Comparison of ENCODE assay signal across 24 cellular contexts in the genomic region with DNA sequence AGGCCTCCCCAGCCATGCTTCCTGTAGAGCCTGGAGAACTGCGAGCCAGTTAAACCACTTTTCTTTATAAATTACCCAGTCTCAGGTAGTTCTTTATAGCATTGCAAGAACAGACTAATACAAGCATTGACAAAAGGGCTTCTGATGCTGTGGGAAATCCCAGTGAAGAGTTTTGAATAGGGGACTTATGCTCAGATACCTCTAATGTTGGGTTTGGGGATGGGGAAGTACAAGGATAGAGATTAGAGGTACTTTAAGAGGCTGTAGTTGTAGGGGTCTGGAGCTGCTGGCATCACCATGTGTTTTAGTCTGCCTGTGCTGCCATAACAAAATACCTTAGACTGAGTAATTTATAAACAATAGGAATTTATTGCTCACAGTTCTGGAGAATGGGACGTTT.
"Had no signal": no experiment of that assay in that cellular context is flagged by ENCODE, and none has a peak within 500 bp of the region (broad histone marks: within the 10 kb centered on the region; RNA-seq: fewer than 3 reads in every experiment).

No MANE protein-coding gene starts in this region.

- H3K4me1 ChIP-seq: prostate gland, right atrium auricular region, uterus had no signal

- H3K36me3 Mint-ChIP-seq: naive B cell; natural killer cell treated with Interleukin-12 subunit alpha and Interleukin-12 subunit beta and Interleukin-15 and Interleukin-18, amount 100 ng/mL, for 72 hours; neural progenitor cell had no signal

- DNase-seq: effector memory CD8-positive, alpha-beta T cell; esophagus squamous epithelium; foreskin melanocyte; mesenchymal stem cell; mucosa of descending colon; naive B cell; stimulated activated CD4-positive, alpha-beta T cell treated with anti-CD3 and anti-CD28 coated beads, Interleukin-12 subunit alpha, Interleukin-12 subunit beta, amount 100 ng/mL, for 4 hours; stimulated activated CD4-positive, alpha-beta T cell treated with anti-CD3 and anti-CD28 coated beads, Interleukin-1b, Interleukin-23, amount 100 ng/mL, for 48 hours; stimulated activated CD4-positive, alpha-beta T cell treated with anti-CD3 and anti-CD28 coated beads, Interleukin-4, amount 100 ng/mL, for 1 hour; stimulated activated CD8-positive, alpha-beta memory T cell treated with anti-CD3 and anti-CD28 coated beads, Interleukin-4, amount 100 ng/mL, for 48 hours; transverse colon; upper lobe of right lung; uterus had no signal

- H3K27ac Mint-ChIP-seq: effector memory CD8-positive, alpha-beta T cell; mesothelial cell of epicardium; natural killer cell treated with Interleukin-12 subunit alpha and Interleukin-12 subunit beta and Interleukin-15 and Interleukin-18, amount 100 ng/mL, for 72 hours; neural progenitor cell; stimulated activated naive CD8-positive, alpha-beta T cell treated with anti-CD3 and anti-CD28 coated beads, Interleukin-15, Interleukin-2, amounts not matched to agents 100 ng/mL and 50 ng/mL, for 24 hours had no signal

- FAIRE-seq: endometrium, keratinocyte had no signal

- H3K27me3 ChIP-seq: esophagus squamous epithelium, neural progenitor cell, right atrium auricular region, transverse colon, upper lobe of right lung, uterus had no signal

- H3K4me3 Mint-ChIP-seq: effector memory CD8-positive, alpha-beta T cell; mesothelial cell of epicardium; naive B cell; natural killer cell treated with Interleukin-12 subunit alpha and Interleukin-12 subunit beta and Interleukin-15 and Interleukin-18, amount 100 ng/mL, for 72 hours; neural progenitor cell; stimulated activated naive CD8-positive, alpha-beta T cell treated with anti-CD3 and anti-CD28 coated beads, Interleukin-15, Interleukin-2, amounts not matched to agents 100 ng/mL and 50 ng/mL, for 24 hours had no signal

- H3K27ac ChIP-seq: coronary artery, esophagus squamous epithelium, neural progenitor cell, prostate gland, right atrium auricular region, transverse colon, upper lobe of right lung, uterus had no signal

- H3K9me3 Mint-ChIP-seq: effector memory CD8-positive, alpha-beta T cell; mesothelial cell of epicardium; naive B cell; natural killer cell treated with Interleukin-12 subunit alpha and Interleukin-12 subunit beta and Interleukin-15 and Interleukin-18, amount 100 ng/mL, for 72 hours; neural progenitor cell; stimulated activated naive CD8-positive, alpha-beta T cell treated with anti-CD3 and anti-CD28 coated beads, Interleukin-15, Interleukin-2, amounts not matched to agents 100 ng/mL and 50 ng/mL, for 24 hours had no signal

- H2AFZ ChIP-seq: neural progenitor cell had no signal

- H3K9ac ChIP-seq: neural progenitor cell had no signal

- H3K27me3 Mint-ChIP-seq: effector memory CD8-positive, alpha-beta T cell; naive B cell; natural killer cell treated with Interleukin-12 subunit alpha and Interleukin-12 subunit beta and Interleukin-15 and Interleukin-18, amount 100 ng/mL, for 72 hours; stimulated activated naive CD8-positive, alpha-beta T cell treated with anti-CD3 and anti-CD28 coated beads, Interleukin-15, Interleukin-2, amounts not matched to agents 100 ng/mL and 50 ng/mL, for 24 hours had no signal

- H3K36me3 ChIP-seq: esophagus squamous epithelium, neural progenitor cell, prostate gland, right atrium auricular region, transverse colon, upper lobe of right lung, uterus had no signal

- H3K4me2 ChIP-seq: neural progenitor cell, smooth muscle cell had no signal

- H3K4me3 ChIP-seq: coronary artery, esophagus squamous epithelium, lung, mucosa of descending colon, neural progenitor cell, prostate gland, right atrium auricular region, smooth muscle cell, transverse colon, upper lobe of right lung, uterus had no signal

- H3K9me3 ChIP-seq: esophagus squamous epithelium, mucosa of descending colon, prostate gland, right atrium auricular region, transverse colon, upper lobe of right lung, uterus had no signal
